ENCODE assay signal across 1 cellular context in the genomic region with DNA sequence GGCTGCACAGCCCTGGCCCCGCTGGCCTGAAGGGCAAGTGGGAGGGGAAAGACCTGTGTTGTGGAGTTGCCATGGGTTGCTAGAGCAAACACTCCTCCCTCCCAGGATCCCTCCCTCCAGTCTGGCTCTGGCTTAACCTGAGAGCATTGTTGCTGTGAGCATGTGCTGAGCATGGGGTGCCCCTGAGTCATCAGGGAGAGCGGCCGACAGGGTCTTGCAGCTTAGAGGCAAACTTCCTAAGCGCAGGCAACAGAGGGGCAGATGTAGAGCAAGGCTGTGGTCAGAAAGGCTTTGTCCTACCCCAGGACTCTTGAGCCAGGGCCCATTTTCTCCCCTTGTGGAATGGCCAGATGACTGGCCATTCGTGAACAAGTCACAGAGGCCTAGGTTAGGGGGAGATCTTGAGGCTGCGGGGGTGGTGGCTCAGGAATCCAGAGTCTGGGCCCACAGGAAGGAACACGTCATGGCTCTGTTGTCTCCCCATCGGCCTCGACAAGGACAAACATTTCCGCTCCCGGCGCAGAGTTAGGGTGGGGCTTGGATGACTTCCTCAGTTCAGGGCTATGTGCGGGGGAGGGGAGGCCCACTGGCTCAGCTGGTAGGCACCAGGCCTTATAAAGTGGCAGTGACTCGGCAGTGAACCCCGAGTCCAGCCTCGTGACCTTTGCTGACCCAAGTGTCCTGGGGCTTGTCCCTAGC.
A peak's percentile ranks its signal among the peaks of the same experiment; 100 is the strongest.
TF ChIP-seq lines count a peak whose summit lies in the region.

No MANE protein-coding gene starts in this region.

TF ChIP-seq in K562, 482 proteins besides CTCF, POLR2A, EP300 and RAD21 (continues in another document):
- TF ChIP-seq BRF1 (IDR thresholded peaks at IDR 0.05; ENCODE audit: borderline replicate concordance, extremely low read depth, insufficient read length) (no peak), DMBX1 (CRISPR knock-in tag; IDR thresholded peaks at IDR 0.05; ENCODE audit: borderline replicate concordance) (peak; percentile 87), MEF2D (tag; conservative IDR thresholded peaks at IDR 0.05; ENCODE audit: low read depth) (peak; percentile 88), MEF2A (IDR thresholded peaks at IDR 0.05; ENCODE audit: control insufficient read depth, low read depth, low read length) (0 out of 2 replicates have a peak, but pooled peaks have one; percentile 5), LARP7 (IDR thresholded peaks at IDR 0.05) (no peak; the same call in 1 of the 2 replicates), CHD2 (IDR thresholded peaks at IDR 0.05; ENCODE audit: low read depth, low read length) (0 out of 2 replicates have a peak, but pooled peaks have one; percentile 41), DACH1 (IDR thresholded peaks at IDR 0.05; ENCODE audit: partially characterized antibody) (peak; percentile 95), SMAD4 (CRISPR knock-in tag; conservative IDR thresholded peaks at IDR 0.05) (peak; percentile 97), CCNT2 (IDR thresholded peaks at IDR 0.05; ENCODE audit: borderline replicate concordance, extremely low read depth, insufficient read length, low read depth, low read length) (no peak), DIDO1 (tag; IDR thresholded peaks at IDR 0.05; ENCODE audit: low read depth) (peak; percentile 67), SOX6 (IDR thresholded peaks at IDR 0.05) (peak; percentile 88), MCM5 (IDR thresholded peaks at IDR 0.05; ENCODE audit: low read depth) (no peak), CAMTA2 (CRISPR knock-in tag; conservative IDR thresholded peaks at IDR 0.05) (peak; percentile 61; the same call in 1 of the 2 replicates), ZNF57 (CRISPR knock-in tag; IDR thresholded peaks at IDR 0.05) (no peak), NCOR1 (IDR thresholded peaks at IDR 0.05) (peak; percentile 74), ZNF354B (CRISPR knock-in tag; IDR thresholded peaks at IDR 0.05) (no peak), MEIS2 (IDR thresholded peaks at IDR 0.05; ENCODE audit: partially characterized antibody) (peak; percentile 46), ZKSCAN3 (CRISPR knock-in tag; IDR thresholded peaks at IDR 0.05) (no peak), TEAD2 (tag; IDR thresholded peaks at IDR 0.05) (0 out of 2 replicates have a peak, but pooled peaks have one; percentile 15), DDX20 (tag; IDR thresholded peaks at IDR 0.05; ENCODE audit: low read depth) (peak; percentile 51; the same call in 1 of the 2 replicates), EGR1 (conservative IDR thresholded peaks at IDR 0.05) (peak; percentile 99), SIX5 (IDR thresholded peaks at IDR 0.05; ENCODE audit: borderline replicate concordance in 1 of 2, insufficient read depth in 1 of 2, low read depth in 1 of 2, low read length in 2 of 2) (no peak), MTA2 (IDR thresholded peaks at IDR 0.05; ENCODE audit: low read depth) (peak; percentile 5; the same call in 1 of the 2 replicates), FOXA1 (IDR thresholded peaks at IDR 0.05; ENCODE audit: borderline replicate concordance) (no peak), CBX3 (IDR thresholded peaks at IDR 0.05; ENCODE audit: borderline replicate concordance in 1 of 2, low read length in 2 of 2) (peak in 1 of 2 experiments; percentile 55; a peak in 1 of 3 replicates)
- TF ChIP-seq, protein P1, sequence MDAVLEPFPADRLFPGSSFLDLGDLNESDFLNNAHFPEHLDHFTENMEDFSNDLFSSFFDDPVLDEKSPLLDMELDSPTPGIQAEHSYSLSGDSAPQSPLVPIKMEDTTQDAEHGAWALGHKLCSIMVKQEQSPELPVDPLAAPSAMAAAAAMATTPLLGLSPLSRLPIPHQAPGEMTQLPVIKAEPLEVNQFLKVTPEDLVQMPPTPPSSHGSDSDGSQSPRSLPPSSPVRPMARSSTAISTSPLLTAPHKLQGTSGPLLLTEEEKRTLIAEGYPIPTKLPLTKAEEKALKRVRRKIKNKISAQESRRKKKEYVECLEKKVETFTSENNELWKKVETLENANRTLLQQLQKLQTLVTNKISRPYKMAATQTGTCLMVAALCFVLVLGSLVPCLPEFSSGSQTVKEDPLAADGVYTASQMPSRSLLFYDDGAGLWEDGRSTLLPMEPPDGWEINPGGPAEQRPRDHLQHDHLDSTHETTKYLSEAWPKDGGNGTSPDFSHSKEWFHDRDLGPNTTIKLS (IDR thresholded peaks at IDR 0.05; ENCODE audit: borderline replicate concordance, low read depth), result peak; percentile 88
- TF ChIP-seq, protein P2, sequence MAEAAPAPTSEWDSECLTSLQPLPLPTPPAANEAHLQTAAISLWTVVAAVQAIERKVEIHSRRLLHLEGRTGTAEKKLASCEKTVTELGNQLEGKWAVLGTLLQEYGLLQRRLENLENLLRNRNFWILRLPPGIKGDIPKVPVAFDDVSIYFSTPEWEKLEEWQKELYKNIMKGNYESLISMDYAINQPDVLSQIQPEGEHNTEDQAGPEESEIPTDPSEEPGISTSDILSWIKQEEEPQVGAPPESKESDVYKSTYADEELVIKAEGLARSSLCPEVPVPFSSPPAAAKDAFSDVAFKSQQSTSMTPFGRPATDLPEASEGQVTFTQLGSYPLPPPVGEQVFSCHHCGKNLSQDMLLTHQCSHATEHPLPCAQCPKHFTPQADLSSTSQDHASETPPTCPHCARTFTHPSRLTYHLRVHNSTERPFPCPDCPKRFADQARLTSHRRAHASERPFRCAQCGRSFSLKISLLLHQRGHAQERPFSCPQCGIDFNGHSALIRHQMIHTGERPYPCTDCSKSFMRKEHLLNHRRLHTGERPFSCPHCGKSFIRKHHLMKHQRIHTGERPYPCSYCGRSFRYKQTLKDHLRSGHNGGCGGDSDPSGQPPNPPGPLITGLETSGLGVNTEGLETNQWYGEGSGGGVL (CRISPR knock-in tag; IDR thresholded peaks at IDR 0.05), result no peak
- TF ChIP-seq, protein P3, sequence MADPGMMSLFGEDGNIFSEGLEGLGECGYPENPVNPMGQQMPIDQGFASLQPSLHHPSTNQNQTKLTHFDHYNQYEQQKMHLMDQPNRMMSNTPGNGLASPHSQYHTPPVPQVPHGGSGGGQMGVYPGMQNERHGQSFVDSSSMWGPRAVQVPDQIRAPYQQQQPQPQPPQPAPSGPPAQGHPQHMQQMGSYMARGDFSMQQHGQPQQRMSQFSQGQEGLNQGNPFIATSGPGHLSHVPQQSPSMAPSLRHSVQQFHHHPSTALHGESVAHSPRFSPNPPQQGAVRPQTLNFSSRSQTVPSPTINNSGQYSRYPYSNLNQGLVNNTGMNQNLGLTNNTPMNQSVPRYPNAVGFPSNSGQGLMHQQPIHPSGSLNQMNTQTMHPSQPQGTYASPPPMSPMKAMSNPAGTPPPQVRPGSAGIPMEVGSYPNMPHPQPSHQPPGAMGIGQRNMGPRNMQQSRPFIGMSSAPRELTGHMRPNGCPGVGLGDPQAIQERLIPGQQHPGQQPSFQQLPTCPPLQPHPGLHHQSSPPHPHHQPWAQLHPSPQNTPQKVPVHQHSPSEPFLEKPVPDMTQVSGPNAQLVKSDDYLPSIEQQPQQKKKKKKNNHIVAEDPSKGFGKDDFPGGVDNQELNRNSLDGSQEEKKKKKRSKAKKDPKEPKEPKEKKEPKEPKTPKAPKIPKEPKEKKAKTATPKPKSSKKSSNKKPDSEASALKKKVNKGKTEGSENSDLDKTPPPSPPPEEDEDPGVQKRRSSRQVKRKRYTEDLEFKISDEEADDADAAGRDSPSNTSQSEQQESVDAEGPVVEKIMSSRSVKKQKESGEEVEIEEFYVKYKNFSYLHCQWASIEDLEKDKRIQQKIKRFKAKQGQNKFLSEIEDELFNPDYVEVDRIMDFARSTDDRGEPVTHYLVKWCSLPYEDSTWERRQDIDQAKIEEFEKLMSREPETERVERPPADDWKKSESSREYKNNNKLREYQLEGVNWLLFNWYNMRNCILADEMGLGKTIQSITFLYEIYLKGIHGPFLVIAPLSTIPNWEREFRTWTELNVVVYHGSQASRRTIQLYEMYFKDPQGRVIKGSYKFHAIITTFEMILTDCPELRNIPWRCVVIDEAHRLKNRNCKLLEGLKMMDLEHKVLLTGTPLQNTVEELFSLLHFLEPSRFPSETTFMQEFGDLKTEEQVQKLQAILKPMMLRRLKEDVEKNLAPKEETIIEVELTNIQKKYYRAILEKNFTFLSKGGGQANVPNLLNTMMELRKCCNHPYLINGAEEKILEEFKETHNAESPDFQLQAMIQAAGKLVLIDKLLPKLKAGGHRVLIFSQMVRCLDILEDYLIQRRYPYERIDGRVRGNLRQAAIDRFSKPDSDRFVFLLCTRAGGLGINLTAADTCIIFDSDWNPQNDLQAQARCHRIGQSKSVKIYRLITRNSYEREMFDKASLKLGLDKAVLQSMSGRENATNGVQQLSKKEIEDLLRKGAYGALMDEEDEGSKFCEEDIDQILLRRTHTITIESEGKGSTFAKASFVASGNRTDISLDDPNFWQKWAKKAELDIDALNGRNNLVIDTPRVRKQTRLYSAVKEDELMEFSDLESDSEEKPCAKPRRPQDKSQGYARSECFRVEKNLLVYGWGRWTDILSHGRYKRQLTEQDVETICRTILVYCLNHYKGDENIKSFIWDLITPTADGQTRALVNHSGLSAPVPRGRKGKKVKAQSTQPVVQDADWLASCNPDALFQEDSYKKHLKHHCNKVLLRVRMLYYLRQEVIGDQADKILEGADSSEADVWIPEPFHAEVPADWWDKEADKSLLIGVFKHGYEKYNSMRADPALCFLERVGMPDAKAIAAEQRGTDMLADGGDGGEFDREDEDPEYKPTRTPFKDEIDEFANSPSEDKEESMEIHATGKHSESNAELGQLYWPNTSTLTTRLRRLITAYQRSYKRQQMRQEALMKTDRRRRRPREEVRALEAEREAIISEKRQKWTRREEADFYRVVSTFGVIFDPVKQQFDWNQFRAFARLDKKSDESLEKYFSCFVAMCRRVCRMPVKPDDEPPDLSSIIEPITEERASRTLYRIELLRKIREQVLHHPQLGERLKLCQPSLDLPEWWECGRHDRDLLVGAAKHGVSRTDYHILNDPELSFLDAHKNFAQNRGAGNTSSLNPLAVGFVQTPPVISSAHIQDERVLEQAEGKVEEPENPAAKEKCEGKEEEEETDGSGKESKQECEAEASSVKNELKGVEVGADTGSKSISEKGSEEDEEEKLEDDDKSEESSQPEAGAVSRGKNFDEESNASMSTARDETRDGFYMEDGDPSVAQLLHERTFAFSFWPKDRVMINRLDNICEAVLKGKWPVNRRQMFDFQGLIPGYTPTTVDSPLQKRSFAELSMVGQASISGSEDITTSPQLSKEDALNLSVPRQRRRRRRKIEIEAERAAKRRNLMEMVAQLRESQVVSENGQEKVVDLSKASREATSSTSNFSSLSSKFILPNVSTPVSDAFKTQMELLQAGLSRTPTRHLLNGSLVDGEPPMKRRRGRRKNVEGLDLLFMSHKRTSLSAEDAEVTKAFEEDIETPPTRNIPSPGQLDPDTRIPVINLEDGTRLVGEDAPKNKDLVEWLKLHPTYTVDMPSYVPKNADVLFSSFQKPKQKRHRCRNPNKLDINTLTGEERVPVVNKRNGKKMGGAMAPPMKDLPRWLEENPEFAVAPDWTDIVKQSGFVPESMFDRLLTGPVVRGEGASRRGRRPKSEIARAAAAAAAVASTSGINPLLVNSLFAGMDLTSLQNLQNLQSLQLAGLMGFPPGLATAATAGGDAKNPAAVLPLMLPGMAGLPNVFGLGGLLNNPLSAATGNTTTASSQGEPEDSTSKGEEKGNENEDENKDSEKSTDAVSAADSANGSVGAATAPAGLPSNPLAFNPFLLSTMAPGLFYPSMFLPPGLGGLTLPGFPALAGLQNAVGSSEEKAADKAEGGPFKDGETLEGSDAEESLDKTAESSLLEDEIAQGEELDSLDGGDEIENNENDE (IDR thresholded peaks at IDR 0.05; ENCODE audit: low read depth, low read length), result peak; percentile 29
- TF ChIP-seq, protein P4, sequence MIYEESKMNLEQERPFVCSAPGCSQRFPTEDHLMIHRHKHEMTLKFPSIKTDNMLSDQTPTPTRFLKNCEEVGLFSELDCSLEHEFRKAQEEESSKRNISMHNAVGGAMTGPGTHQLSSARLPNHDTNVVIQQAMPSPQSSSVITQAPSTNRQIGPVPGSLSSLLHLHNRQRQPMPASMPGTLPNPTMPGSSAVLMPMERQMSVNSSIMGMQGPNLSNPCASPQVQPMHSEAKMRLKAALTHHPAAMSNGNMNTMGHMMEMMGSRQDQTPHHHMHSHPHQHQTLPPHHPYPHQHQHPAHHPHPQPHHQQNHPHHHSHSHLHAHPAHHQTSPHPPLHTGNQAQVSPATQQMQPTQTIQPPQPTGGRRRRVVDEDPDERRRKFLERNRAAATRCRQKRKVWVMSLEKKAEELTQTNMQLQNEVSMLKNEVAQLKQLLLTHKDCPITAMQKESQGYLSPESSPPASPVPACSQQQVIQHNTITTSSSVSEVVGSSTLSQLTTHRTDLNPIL (CRISPR knock-in tag; IDR thresholded peaks at IDR 0.05), result no peak
- TF ChIP-seq, protein P5, sequence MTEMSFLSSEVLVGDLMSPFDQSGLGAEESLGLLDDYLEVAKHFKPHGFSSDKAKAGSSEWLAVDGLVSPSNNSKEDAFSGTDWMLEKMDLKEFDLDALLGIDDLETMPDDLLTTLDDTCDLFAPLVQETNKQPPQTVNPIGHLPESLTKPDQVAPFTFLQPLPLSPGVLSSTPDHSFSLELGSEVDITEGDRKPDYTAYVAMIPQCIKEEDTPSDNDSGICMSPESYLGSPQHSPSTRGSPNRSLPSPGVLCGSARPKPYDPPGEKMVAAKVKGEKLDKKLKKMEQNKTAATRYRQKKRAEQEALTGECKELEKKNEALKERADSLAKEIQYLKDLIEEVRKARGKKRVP (CRISPR knock-in tag; IDR thresholded peaks at IDR 0.05), result peak; percentile 71
- TF ChIP-seq, protein P6, sequence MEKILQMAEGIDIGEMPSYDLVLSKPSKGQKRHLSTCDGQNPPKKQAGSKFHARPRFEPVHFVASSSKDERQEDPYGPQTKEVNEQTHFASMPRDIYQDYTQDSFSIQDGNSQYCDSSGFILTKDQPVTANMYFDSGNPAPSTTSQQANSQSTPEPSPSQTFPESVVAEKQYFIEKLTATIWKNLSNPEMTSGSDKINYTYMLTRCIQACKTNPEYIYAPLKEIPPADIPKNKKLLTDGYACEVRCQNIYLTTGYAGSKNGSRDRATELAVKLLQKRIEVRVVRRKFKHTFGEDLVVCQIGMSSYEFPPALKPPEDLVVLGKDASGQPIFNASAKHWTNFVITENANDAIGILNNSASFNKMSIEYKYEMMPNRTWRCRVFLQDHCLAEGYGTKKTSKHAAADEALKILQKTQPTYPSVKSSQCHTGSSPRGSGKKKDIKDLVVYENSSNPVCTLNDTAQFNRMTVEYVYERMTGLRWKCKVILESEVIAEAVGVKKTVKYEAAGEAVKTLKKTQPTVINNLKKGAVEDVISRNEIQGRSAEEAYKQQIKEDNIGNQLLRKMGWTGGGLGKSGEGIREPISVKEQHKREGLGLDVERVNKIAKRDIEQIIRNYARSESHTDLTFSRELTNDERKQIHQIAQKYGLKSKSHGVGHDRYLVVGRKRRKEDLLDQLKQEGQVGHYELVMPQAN (IDR thresholded peaks at IDR 0.05; ENCODE audit: borderline replicate concordance), result 0 out of 2 replicates have a peak, but pooled peaks have one; percentile 39
- TF ChIP-seq, protein P7, sequence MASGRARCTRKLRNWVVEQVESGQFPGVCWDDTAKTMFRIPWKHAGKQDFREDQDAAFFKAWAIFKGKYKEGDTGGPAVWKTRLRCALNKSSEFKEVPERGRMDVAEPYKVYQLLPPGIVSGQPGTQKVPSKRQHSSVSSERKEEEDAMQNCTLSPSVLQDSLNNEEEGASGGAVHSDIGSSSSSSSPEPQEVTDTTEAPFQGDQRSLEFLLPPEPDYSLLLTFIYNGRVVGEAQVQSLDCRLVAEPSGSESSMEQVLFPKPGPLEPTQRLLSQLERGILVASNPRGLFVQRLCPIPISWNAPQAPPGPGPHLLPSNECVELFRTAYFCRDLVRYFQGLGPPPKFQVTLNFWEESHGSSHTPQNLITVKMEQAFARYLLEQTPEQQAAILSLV (tag; IDR thresholded peaks at IDR 0.05), result peak; percentile 83
- TF ChIP-seq, protein P8, sequence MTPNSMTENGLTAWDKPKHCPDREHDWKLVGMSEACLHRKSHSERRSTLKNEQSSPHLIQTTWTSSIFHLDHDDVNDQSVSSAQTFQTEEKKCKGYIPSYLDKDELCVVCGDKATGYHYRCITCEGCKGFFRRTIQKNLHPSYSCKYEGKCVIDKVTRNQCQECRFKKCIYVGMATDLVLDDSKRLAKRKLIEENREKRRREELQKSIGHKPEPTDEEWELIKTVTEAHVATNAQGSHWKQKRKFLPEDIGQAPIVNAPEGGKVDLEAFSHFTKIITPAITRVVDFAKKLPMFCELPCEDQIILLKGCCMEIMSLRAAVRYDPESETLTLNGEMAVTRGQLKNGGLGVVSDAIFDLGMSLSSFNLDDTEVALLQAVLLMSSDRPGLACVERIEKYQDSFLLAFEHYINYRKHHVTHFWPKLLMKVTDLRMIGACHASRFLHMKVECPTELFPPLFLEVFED (CRISPR knock-in tag; conservative IDR thresholded peaks at IDR 0.05), result peak; percentile 79
